Comparison of ENCODE assay signal across 24 cellular contexts in the genomic region with DNA sequence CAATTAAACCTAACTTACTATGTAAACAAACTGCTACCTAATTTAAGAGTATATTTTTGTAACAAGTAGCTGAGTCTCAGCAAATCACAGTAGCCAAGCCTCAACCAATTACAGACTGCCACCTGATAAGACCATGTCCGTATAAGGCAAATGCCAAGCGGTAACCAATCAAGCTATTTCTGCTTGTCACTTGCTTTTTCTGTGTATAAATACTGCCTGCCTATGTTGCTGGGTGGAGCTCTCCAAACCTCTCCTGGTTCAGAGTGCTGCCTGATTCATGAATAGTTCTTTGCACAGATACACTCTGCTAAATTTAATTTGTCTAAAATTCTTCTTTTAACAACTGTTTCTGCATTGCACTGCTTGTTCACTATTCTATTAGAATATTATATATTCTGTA.
"Had no signal": no experiment of that assay in that cellular context is flagged by ENCODE, and none has a peak within 500 bp of the region (broad histone marks: within the 10 kb centered on the region; RNA-seq: fewer than 3 reads in every experiment).

No MANE protein-coding gene starts in this region.

- ATAC-seq: activated CD4-positive, CD25-positive, alpha-beta regulatory T cell treated with anti-CD3 and anti-CD28 coated beads, Interleukin-2, amount 50 U/mL, for 24 hours; esophagus mucosa; gastrocnemius medialis; left lung; naive thymus-derived CD4-positive, alpha-beta T cell had no signal

- H3K4me3 Mint-ChIP-seq: activated CD4-positive, alpha-beta T cell treated with anti-CD3 and anti-CD28 coated beads, Interleukin-2, amount 10 ng/mL, durations not matched to agents 7 days and 5 days; activated naive CD4-positive, alpha-beta T cell treated with anti-CD3 and anti-CD28 coated beads, Interleukin-2, amount 50 U/mL, for 24 hours had no signal

- DNase-seq: activated CD4-positive, alpha-beta T cell treated with anti-CD3 and anti-CD28 coated beads, Interleukin-2, amount 10 ng/mL, durations not matched to agents 7 days and 5 days; activated CD8-positive, alpha-beta memory T cell treated with anti-CD3 and anti-CD28 coated beads for 24 hours; activated CD8-positive, alpha-beta memory T cell treated with anti-CD3 and anti-CD28 coated beads, Interleukin-2, amount 50 U/mL, for 48 hours; activated gamma-delta T cell; activated T-cell treated with anti-CD3 and anti-CD28 coated beads, Interleukin-2, amount 50 U/mL, for 48 hours; gastrocnemius medialis; head of caudate nucleus; kidney; left lung; naive thymus-derived CD4-positive, alpha-beta T cell; pancreas; right lobe of liver; small intestine; stimulated activated CD4-positive, alpha-beta T cell treated with anti-CD3 and anti-CD28 coated beads, Interleukin-4, amount 100 ng/mL, for 1 hour; stomach; trophoblast cell had no signal

- H3K4me1 ChIP-seq: breast epithelium had no signal

- H3K27ac Mint-ChIP-seq: activated CD4-positive, alpha-beta T cell treated with anti-CD3 and anti-CD28 coated beads, Interleukin-2, amount 10 ng/mL, durations not matched to agents 7 days and 5 days; activated naive CD4-positive, alpha-beta T cell treated with anti-CD3 and anti-CD28 coated beads, Interleukin-2, amount 50 U/mL, for 24 hours had no signal

- H3K9me3 ChIP-seq: breast epithelium, gastrocnemius medialis, pancreas, right lobe of liver, stomach, vagina had no signal

- H3K27me3 Mint-ChIP-seq: activated CD4-positive, alpha-beta T cell treated with anti-CD3 and anti-CD28 coated beads, Interleukin-2, amount 10 ng/mL, durations not matched to agents 7 days and 5 days; activated naive CD4-positive, alpha-beta T cell treated with anti-CD3 and anti-CD28 coated beads, Interleukin-2, amount 50 U/mL, for 24 hours; naive thymus-derived CD4-positive, alpha-beta T cell had no signal

- FAIRE-seq: astrocyte, endometrium, kidney had no signal

- H3K27ac ChIP-seq: breast epithelium, coronary artery, gastrocnemius medialis, left lung, pancreas, right lobe of liver, stomach, vagina had no signal

- H3K27me3 ChIP-seq: breast epithelium, gastrocnemius medialis, left lung, pancreas, right lobe of liver, stomach, vagina had no signal

- H3K36me3 ChIP-seq: breast epithelium, vagina had no signal

- H3K4me3 ChIP-seq: breast epithelium, coronary artery, gastrocnemius medialis, left lung, pancreas, right lobe of liver, stomach, vagina had no signal
